Comparison of ENCODE assay signal across 25 cellular contexts in genomic region chr4:180513076-180513475, GRCh38.
"Had no signal": no experiment of that assay in that cellular context is flagged by ENCODE, and none has a peak within 500 bp of the region (broad histone marks: within the 10 kb centered on the region; RNA-seq: fewer than 3 reads in every experiment).

No MANE protein-coding gene starts in this region.

- H3K27me3 ChIP-seq: colonic mucosa, dorsolateral prefrontal cortex, esophagus muscularis mucosa, left lung, neutrophil, ovary, right atrium auricular region, tibial artery had no signal

- H3K9me3 Mint-ChIP-seq: activated CD4-positive, alpha-beta T cell treated with anti-CD3 and anti-CD28 coated beads, Interleukin-2, amount 10 ng/mL, durations not matched to agents 24 days and 14 days; activated CD8-positive, alpha-beta T cell treated with anti-CD3 and anti-CD28 coated beads for 36 hours; activated naive CD4-positive, alpha-beta T cell treated with anti-CD3 and anti-CD28 coated beads, Interleukin-2, amount 10 ng/mL, durations not matched to agents 7 days and 5 days had no signal

- H3K36me3 Mint-ChIP-seq: activated CD8-positive, alpha-beta memory T cell treated with anti-CD3 and anti-CD28 coated beads, Interleukin-2, amount 10 ng/mL, durations not matched to agents 7 days and 5 days; activated naive CD4-positive, alpha-beta T cell treated with anti-CD3 and anti-CD28 coated beads, Interleukin-2, amount 10 ng/mL, durations not matched to agents 7 days and 5 days had no signal

- H3K27ac ChIP-seq: colonic mucosa, dorsolateral prefrontal cortex, esophagus muscularis mucosa, left lung, neutrophil, ovary, psoas muscle, right atrium auricular region, tibial artery, VCaP had no signal

- H3K27me3 Mint-ChIP-seq: activated CD4-positive, alpha-beta T cell treated with anti-CD3 and anti-CD28 coated beads, Interleukin-2, amount 10 ng/mL, durations not matched to agents 24 days and 14 days; activated CD8-positive, alpha-beta memory T cell treated with anti-CD3 and anti-CD28 coated beads, Interleukin-2, amount 10 ng/mL, durations not matched to agents 7 days and 5 days; activated CD8-positive, alpha-beta T cell treated with anti-CD3 and anti-CD28 coated beads for 36 hours; activated naive CD4-positive, alpha-beta T cell treated with anti-CD3 and anti-CD28 coated beads, Interleukin-2, amount 10 ng/mL, durations not matched to agents 7 days and 5 days; stimulated activated naive CD8-positive, alpha-beta T cell treated with anti-CD3 and anti-CD28 coated beads, Interleukin-15, amount 100 ng/mL, for 72 hours had no signal

- H3K4me1 Mint-ChIP-seq: activated CD4-positive, alpha-beta T cell treated with anti-CD3 and anti-CD28 coated beads, Interleukin-2, amount 10 ng/mL, durations not matched to agents 24 days and 14 days; activated CD8-positive, alpha-beta memory T cell treated with anti-CD3 and anti-CD28 coated beads, Interleukin-2, amount 10 ng/mL, durations not matched to agents 7 days and 5 days; activated naive CD4-positive, alpha-beta T cell treated with anti-CD3 and anti-CD28 coated beads, Interleukin-2, amount 10 ng/mL, durations not matched to agents 7 days and 5 days; natural killer cell; stimulated activated naive CD8-positive, alpha-beta T cell treated with anti-CD3 and anti-CD28 coated beads, Interleukin-15, amount 100 ng/mL, for 72 hours had no signal

- H3K9me3 ChIP-seq: colonic mucosa, esophagus muscularis mucosa, left lung, neutrophil, ovary, psoas muscle, right atrium auricular region, tibial artery had no signal

- DNase-seq: activated CD4-positive, alpha-beta T cell treated with anti-CD3 and anti-CD28 coated beads, Interleukin-2, amount 10 ng/mL, durations not matched to agents 24 days and 14 days; activated CD8-positive, alpha-beta memory T cell treated with anti-CD3 and anti-CD28 coated beads, Interleukin-2, amount 10 ng/mL, durations not matched to agents 7 days and 5 days; activated CD8-positive, alpha-beta T cell treated with anti-CD3 and anti-CD28 coated beads for 36 hours; activated effector memory CD4-positive, alpha-beta T cell treated with anti-CD3 and anti-CD28 coated beads, Interleukin-2, amount 50 U/mL, for 16 hours; activated naive CD4-positive, alpha-beta T cell treated with anti-CD3 and anti-CD28 coated beads, Interleukin-2, amount 10 ng/mL, durations not matched to agents 7 days and 5 days; activated T-cell treated with anti-CD3 and anti-CD28 coated beads for 4 hours; amygdala; colonic mucosa; dorsolateral prefrontal cortex; hippocampal formation; kidney glomerular epithelial cell; left lung; midbrain; natural killer cell; ovary; psoas muscle; stimulated activated CD4-positive, alpha-beta T cell treated with anti-CD3 and anti-CD28 coated beads, Interleukin-4, amount 100 ng/mL, for 4 hours; stimulated activated naive CD8-positive, alpha-beta T cell treated with anti-CD3 and anti-CD28 coated beads, Interleukin-15, amount 100 ng/mL, for 72 hours; tibial artery had no signal

- FAIRE-seq: bronchial epithelial cell, frontal cortex had no signal

- H3K36me3 ChIP-seq: colonic mucosa, esophagus muscularis mucosa, left lung, neutrophil, ovary, right atrium auricular region, tibial artery had no signal

- H3K4me1 ChIP-seq: colonic mucosa, esophagus muscularis mucosa, left lung, psoas muscle, right atrium auricular region, tibial artery had no signal

- H3K27ac Mint-ChIP-seq: activated CD4-positive, alpha-beta T cell treated with anti-CD3 and anti-CD28 coated beads, Interleukin-2, amount 10 ng/mL, durations not matched to agents 24 days and 14 days; activated CD8-positive, alpha-beta memory T cell treated with anti-CD3 and anti-CD28 coated beads, Interleukin-2, amount 10 ng/mL, durations not matched to agents 7 days and 5 days; activated CD8-positive, alpha-beta T cell treated with anti-CD3 and anti-CD28 coated beads for 36 hours; activated naive CD4-positive, alpha-beta T cell treated with anti-CD3 and anti-CD28 coated beads, Interleukin-2, amount 10 ng/mL, durations not matched to agents 7 days and 5 days; natural killer cell; stimulated activated naive CD8-positive, alpha-beta T cell treated with anti-CD3 and anti-CD28 coated beads, Interleukin-15, amount 100 ng/mL, for 72 hours had no signal

- H3K4me3 ChIP-seq: colonic mucosa, dorsolateral prefrontal cortex, esophagus muscularis mucosa, left lung, ovary, psoas muscle, right atrium auricular region, tibial artery had no signal

- H3K4me3 Mint-ChIP-seq: activated CD4-positive, alpha-beta T cell treated with anti-CD3 and anti-CD28 coated beads, Interleukin-2, amount 10 ng/mL, durations not matched to agents 24 days and 14 days; activated CD8-positive, alpha-beta memory T cell treated with anti-CD3 and anti-CD28 coated beads, Interleukin-2, amount 10 ng/mL, durations not matched to agents 7 days and 5 days; activated CD8-positive, alpha-beta T cell treated with anti-CD3 and anti-CD28 coated beads for 36 hours; activated naive CD4-positive, alpha-beta T cell treated with anti-CD3 and anti-CD28 coated beads, Interleukin-2, amount 10 ng/mL, durations not matched to agents 7 days and 5 days; natural killer cell; stimulated activated naive CD8-positive, alpha-beta T cell treated with anti-CD3 and anti-CD28 coated beads, Interleukin-15, amount 100 ng/mL, for 72 hours had no signal
